11 cellular contexts compared by ENCODE assay signal in the genomic region with DNA sequence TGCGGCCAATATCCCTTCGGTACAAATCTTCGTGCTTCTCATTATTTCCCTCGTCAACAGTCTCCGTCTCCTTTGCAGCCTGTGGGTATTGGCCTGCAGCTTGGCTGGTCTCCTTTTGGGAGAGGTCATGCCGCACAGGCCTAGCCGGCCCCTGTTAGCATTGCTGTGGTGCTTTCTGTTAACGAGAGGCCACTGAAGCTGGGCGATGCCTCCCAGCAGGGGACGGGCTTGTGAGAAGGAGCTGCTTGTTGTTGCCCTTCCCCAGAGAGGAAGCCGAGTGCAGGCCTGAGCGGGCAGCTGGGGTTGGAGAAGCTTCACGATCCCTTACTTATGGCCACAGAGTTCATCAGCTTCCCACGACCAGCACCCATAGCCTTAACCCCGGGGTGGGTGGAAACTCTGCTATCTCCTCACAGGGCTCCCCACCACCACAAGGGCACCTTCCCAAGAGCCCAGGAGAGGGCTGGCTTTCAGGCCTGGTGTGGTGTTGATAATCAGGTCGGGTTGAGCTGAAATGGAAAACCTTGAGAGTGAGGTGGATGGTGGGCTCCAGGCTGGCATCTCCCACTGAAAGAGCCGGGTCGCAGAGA.
A peak's percentile ranks its signal among the peaks of the same experiment; 100 is the strongest.
DNase-seq lines count a peak whose midpoint lies in the region; FAIRE-seq and TF ChIP-seq lines count a peak whose summit lies in the region.
"Had no signal": no experiment of that assay in that cellular context is flagged by ENCODE, and none has a peak within 500 bp of the region (broad histone marks: within the 10 kb centered on the region; RNA-seq: fewer than 3 reads in every experiment).

No MANE protein-coding gene starts in this region.

- TF ChIP-seq EP300 in H1 (IDR thresholded peaks at IDR 0.05; ENCODE audit: borderline replicate concordance in 1 of 2, low read depth in 2 of 2, low read length in 2 of 2) (no peak), stomach (IDR thresholded peaks at IDR 0.05) (no peak)

- no peaks in the 10 kb centered on the region for H3K79me2 ChIP-seq in H1 (ENCODE audit: control insufficient read depth in 1 of 2, insufficient read depth in 2 of 2, low read length in 2 of 2)

- H4K91ac ChIP-seq in H1 (replicated peaks; ENCODE audit: insufficient read length, low read length): peak overlapping the region; percentile 14

- H3K9me3 Mint-ChIP-seq in mesothelial cell of epicardium: no peaks in the 10 kb centered on the region
- H3K9me3 Mint-ChIP-seq: memory B cell had no signal

- no peak overlapping the region for H2BK20ac ChIP-seq in H1 (ENCODE audit: low read length)

- H3K23ac ChIP-seq in H1 (ENCODE audit: insufficient read length): no peak overlapping the region

- no peak overlapping the region for H3K4ac ChIP-seq in H1 (replicated peaks; ENCODE audit: insufficient read length, low read depth, low read length)

- no peak overlapping the region for H4K5ac ChIP-seq in H1 (ENCODE audit: insufficient read length, low read depth, low read length)

- no peak overlapping the region for H3K4me2 ChIP-seq in H1 (ENCODE audit: insufficient read depth in 1 of 2, low read depth in 2 of 2, low read length in 2 of 2)

- peak overlapping the region; percentile 31; the same call in 1 of the 2 replicates for H4K8ac ChIP-seq in H1 (ENCODE audit: extremely low read depth, insufficient read depth, low read length)

- H3K27ac ChIP-seq in HUES6 (ENCODE audit: low read depth, low read length): no peak overlapping the region
- H3K27ac ChIP-seq in H1 (ENCODE audit: low read depth, low read length): no peak overlapping the region
- H3K27ac ChIP-seq in stomach: peak overlapping the region; percentile 21 to 80 (median 78)
- H3K27ac ChIP-seq: C4-2B had no signal

- H2AFZ ChIP-seq in H1 (ENCODE audit: low read length): no peak overlapping the region

- no peak for TF ChIP-seq POLR2A in H1 (IDR thresholded peaks at IDR 0.05; ENCODE audit: control extremely low read depth in 1 of 2, low read depth in 2 of 2, low read length in 2 of 2)
- no peak for TF ChIP-seq POLR2A in stomach (IDR thresholded peaks at IDR 0.05)

- 0 out of 2 replicates have a peak overlapping the region, but pooled peaks have one; percentile 5 for H2BK5ac ChIP-seq in H1 (ENCODE audit: low read depth, low read length)

- H3K36me3 ChIP-seq in HUES6 (ENCODE audit: control insufficient read depth, insufficient read depth, low read length) (no peaks in the 10 kb centered on the region), H1 (ENCODE audit: control insufficient read depth in 2 of 4, insufficient read depth in 4 of 4, low read length in 3 of 4) (no peaks in the 10 kb centered on the region), stomach (no peaks in the 10 kb centered on the region)

- H4K20me1 ChIP-seq in H1 (replicated peaks in 1 of 2; ENCODE audit: control insufficient read depth in 1 of 2, insufficient read depth in 2 of 2, low read length in 2 of 2): no peaks in the 10 kb centered on the region

- H2BK12ac ChIP-seq in H1 (ENCODE audit: low read depth, low read length): no peak overlapping the region

- H2BK15ac ChIP-seq in H1 (ENCODE audit: low read length): no peak overlapping the region

- H2BK120ac ChIP-seq in H1 (replicated peaks; ENCODE audit: low read depth, low read length): no peak overlapping the region

- H2AK5ac ChIP-seq in H1 (ENCODE audit: low read depth, low read length): 0 out of 2 replicates have a peak overlapping the region, but pooled peaks have one; percentile 1

- peak overlapping the region; percentile 9; the same call in 1 of the 2 replicates for H3K18ac ChIP-seq in H1 (ENCODE audit: extremely low read depth, low read length)

- peaks cover 2% of the 10 kb centered on the region for H3K36me3 Mint-ChIP-seq in mesothelial cell of epicardium

- H3K4me3 ChIP-seq in HUES6 (ENCODE audit: low read depth, low read length) (no peak overlapping the region), H1 (ENCODE audit: extremely low read depth in 1 of 4, insufficient read depth in 2 of 4, low read depth in 3 of 4, low read length in 4 of 4) (no peak overlapping the region), stomach (no peak overlapping the region)

- no peak for FAIRE-seq in H1 (lab: Jason Lieb, UNC)

- H3K9me3 ChIP-seq in HUES6 (ENCODE audit: control insufficient read depth, insufficient read depth, low read depth, low read length) (no peaks in the 10 kb centered on the region), H1 (ENCODE audit: insufficient read depth in 2 of 2, low read depth in 1 of 2, low read length in 1 of 2) (no peaks in the 10 kb centered on the region), stomach (no peaks in the 10 kb centered on the region)

- 90% methylated on average over 18 of the region's 18 CpGs; no CpG with 5 or more reads in 1 of the 2 experiments for WGBS in H1 (ENCODE audit: extremely low coverage in 1 of 2, insufficient coverage in 1 of 2, insufficient read length in 1 of 2, insufficient replicate concordance in 2 of 2, low coverage in 1 of 2, low lambda C conversion rate in 2 of 2, missing lambda C conversion rate in 1 of 2), 2 experiments
- WGBS in stomach, 5 donors: 82 to 88% (median 87%) methylated on average over 18 of the region's 18 CpGs

- no peaks in the 10 kb centered on the region for H3K79me1 ChIP-seq in H1 (ENCODE audit: low read depth, low read length)

- H3K4me1 ChIP-seq in HUES6 (ENCODE audit: control insufficient read depth, insufficient read depth, low read length) (peaks cover 39% of the 10 kb centered on the region), H1 (replicated peaks in 1 of 4; ENCODE audit: control insufficient read depth in 3 of 4, insufficient read depth in 4 of 4, low read length in 3 of 4) (peaks cover 0 to 11% (median 2%) of the 10 kb centered on the region in 4 experiments; a peak in 4 of 7 replicates), stomach (peaks cover 40 to 65% (median 55%) of the 10 kb centered on the region in 4 donors)

- TF ChIP-seq RAD21 in H1 (IDR thresholded peaks at IDR 0.05 in 1 of 2, conservative IDR thresholded peaks at IDR 0.05 in 1 of 2; ENCODE audit: low read depth in 2 of 2, low read length in 2 of 2): no peak

- H3K27me3 Mint-ChIP-seq in mesothelial cell of epicardium (ENCODE audit: low read depth): no peaks in the 10 kb centered on the region
- H3K27me3 Mint-ChIP-seq: memory B cell had no signal

- H3K27me3 ChIP-seq in HUES6 (ENCODE audit: control insufficient read depth, insufficient read depth, low read length) (no peaks in the 10 kb centered on the region), H1 (replicated peaks in 1 of 4; ENCODE audit: control insufficient read depth in 3 of 4, extremely low read depth in 1 of 4, insufficient read depth in 3 of 4, low read length in 3 of 4) (no peaks in the 10 kb centered on the region), stomach (no peaks in the 10 kb centered on the region)

- TF ChIP-seq CTCF in H1 (IDR thresholded peaks at IDR 0.05; ENCODE audit: control extremely low read depth in 1 of 3, insufficient read depth in 1 of 3, low read depth in 1 of 3, low read length in 3 of 3) (no peak), mesothelial cell of epicardium (IDR thresholded peaks at IDR 0.05; ENCODE audit: unreplicated experiment) (no peak), stomach (IDR thresholded peaks at IDR 0.05) (no peak), GM20000 (IDR thresholded peaks at IDR 0.05; ENCODE audit: extremely low read depth, missing control alignments) (no peak)

- H3K4me1 Mint-ChIP-seq in mesothelial cell of epicardium: peaks cover 61% of the 10 kb centered on the region

- no peak overlapping the region for H3K14ac ChIP-seq in H1 (ENCODE audit: insufficient read length)

- POLR2A ChIA-PET in H1 (lab: Charles Lee; ENCODE audit: partially characterized antibody): interaction anchor here (2.0 kb wide), 1 partner anchor 229 kb away, joined by 4 read pairs; the partner anchor contains the start of gene ZFP36L1

- H3K27ac Mint-ChIP-seq in mesothelial cell of epicardium: peak overlapping the region; percentile 97

- no peak overlapping the region for H3K56ac ChIP-seq in H1 (replicated peaks; ENCODE audit: insufficient read length, low read depth, low read length)

- no peak overlapping the region for H3K4me3 Mint-ChIP-seq in mesothelial cell of epicardium
- H3K4me3 Mint-ChIP-seq: memory B cell had no signal

- DNase-seq in H1 (ENCODE audit: low read depth in 1 of 2, low spot score in 2 of 2) (no peak), mesothelial cell of epicardium (ENCODE audit: low spot score in 2 of 2, unreplicated experiment in 2 of 2) (no peak), stomach (no peak), GM20000 (ENCODE audit: low spot score) (no peak), NCI-H524 (lab: John Stamatoyannopoulos, UW) (no peak), SHP77 treated with DMSO at 0.1 percent for 48 hours (lab: John Stamatoyannopoulos, UW) (no peak), NCI-H2029 (lab: John Stamatoyannopoulos, UW) (no peak)
- DNase-seq: activated T-cell treated with anti-CD3 and anti-CD28 coated beads for 4 hours had no signal

- H3K9ac ChIP-seq in HUES6 (ENCODE audit: low read length) (peak overlapping the region; percentile 30), H1 (replicated peaks in 1 of 4; ENCODE audit: extremely low read depth in 1 of 4, low read depth in 3 of 4, low read length in 3 of 4) (no peak overlapping the region)

- intact Hi-C loops in stomach (cut with DNase I; ENCODE audit: low total_unique reads): no loop called here

- CTCF ChIA-PET in H1 (lab: Charles Lee; ENCODE audit: partially characterized antibody): interaction anchor here (1.5 kb wide), 1 partner anchor 10 kb away, joined by 4 read pairs; no protein-coding TSS in a partner anchor

- no peaks in the 10 kb centered on the region for H3K23me2 ChIP-seq in H1 (ENCODE audit: low read depth, low read length)

TF ChIP-seq in H1, 55 proteins besides CTCF, POLR2A, EP300 and RAD21 (continues in another document):
- TF ChIP-seq GTF2F1 (IDR thresholded peaks at IDR 0.05; ENCODE audit: borderline replicate concordance, low read depth, low read length) (no peak), TAF7 (optimal IDR thresholded peaks at IDR 0.05; ENCODE audit: borderline replicate concordance, low read depth, low read length) (no peak), POLR2AphosphoS5 (IDR thresholded peaks at IDR 0.05; ENCODE audit: low read depth, low read length) (no peak), MAX (IDR thresholded peaks at IDR 0.05) (no peak), YY1 (IDR thresholded peaks at IDR 0.05; ENCODE audit: low read depth, low read length) (no peak), KDM1A (IDR thresholded peaks at IDR 0.05; ENCODE audit: borderline replicate concordance, low read length) (no peak)
- TF ChIP-seq, protein P1, sequence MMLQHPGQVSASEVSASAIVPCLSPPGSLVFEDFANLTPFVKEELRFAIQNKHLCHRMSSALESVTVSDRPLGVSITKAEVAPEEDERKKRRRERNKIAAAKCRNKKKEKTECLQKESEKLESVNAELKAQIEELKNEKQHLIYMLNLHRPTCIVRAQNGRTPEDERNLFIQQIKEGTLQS (IDR thresholded peaks at IDR 0.05; ENCODE audit: insufficient read depth, low read depth, low read length): no peak

Comparison
In these comparisons a context has a peak if more than half of its experiments do, and no peak if none do; other contexts are left out.
1. H3K27ac ChIP-seq: peak in stomach (5 of 5); none in HUES6 (single experiment) and H1 (single experiment).